Comparison of ENCODE assay signal across 5 cellular contexts in genomic region chr17:28187931-28188330, GRCh38.
"Had no signal": no experiment of that assay in that cellular context is flagged by ENCODE, and none has a peak within 500 bp of the region (broad histone marks: within the 10 kb centered on the region; RNA-seq: fewer than 3 reads in every experiment).

No MANE protein-coding gene starts in this region.

- H3K27ac ChIP-seq: HL-60 had no signal

- H3K9me3 Mint-ChIP-seq: IgD-negative memory B cell had no signal

- H3K4me1 Mint-ChIP-seq: GM23338 had no signal

- H3K27ac Mint-ChIP-seq: GM23338 had no signal

- H3K27me3 Mint-ChIP-seq: IgD-negative memory B cell had no signal

- H3K4me2 ChIP-seq: GM23338 had no signal

- H3K4me3 Mint-ChIP-seq: GM23338, H9, IgD-negative memory B cell had no signal

- H2AFZ ChIP-seq: GM23338 had no signal

- DNase-seq: H9 had no signal

- ATAC-seq: GM23338, HepG2 had no signal

- H3K4me3 ChIP-seq: GM23338 had no signal
